ENCODE assay signal across 17 cellular contexts in genomic region chr1:180179162-180179957, GRCh38. TPM values are rescaled to one million over a fixed set of nuclear protein-coding genes. Genes with fewer than 3 reads are reported as not detected.
DNase-seq lines count a peak whose midpoint lies in the region; ATAC-seq and TF ChIP-seq lines count a peak whose summit lies in the region.
"Had no signal": no experiment of that assay in that cellular context is flagged by ENCODE, and none has a peak within 500 bp of the region (broad histone marks: within the 10 kb centered on the region; RNA-seq: fewer than 3 reads in every experiment).

No MANE protein-coding gene starts in this region.

- H3K36me3 ChIP-seq in breast epithelium (no peaks in the 10 kb centered on the region), KMS-11 (ENCODE audit: insufficient read depth) (no peaks in the 10 kb centered on the region), spleen (peaks cover 0 to 85% (median 26%) of the 10 kb centered on the region in 6 donors), GM23338 (ENCODE audit: insufficient read depth) (no peaks in the 10 kb centered on the region), H7 (replicated peaks; ENCODE audit: control insufficient read depth, insufficient read depth, low read length) (peaks cover 4% of the 10 kb centered on the region)

- H3F3A ChIP-seq in GM23338 (replicated peaks; ENCODE audit: low read depth), result no peaks in the 10 kb centered on the region; the same call in 1 of the 2 replicates

- H3K9me3 ChIP-seq in breast epithelium, result no peaks in the 10 kb centered on the region
- no peaks in the 10 kb centered on the region for H3K9me3 ChIP-seq in spleen
- H3K9me3 ChIP-seq: BLaER1 treated with 17β-estradiol and CSF1 and Interleukin-3, amounts not matched to agents 10 nM and 100 nM; SJSA1; testis; vagina had no signal

- H3K36me3 Mint-ChIP-seq in MCF 10A (ENCODE audit: insufficient read depth, unreplicated experiment) (peaks cover 22% of the 10 kb centered on the region), glutamatergic neuron (ENCODE audit: unreplicated experiment) (no peaks in the 10 kb centered on the region), GM23338 (ENCODE audit: low read depth) (peaks cover 3% of the 10 kb centered on the region; the same call in 2 of the 3 replicates)

- H2AFZ ChIP-seq in KMS-11 (ENCODE audit: low read depth) (no peak overlapping the region), GM23338 (no peak overlapping the region)

- no peaks in the 10 kb centered on the region for H3K79me2 ChIP-seq in KMS-11 (ENCODE audit: insufficient read depth, low read depth)
- H3K79me2 ChIP-seq in GM23338 (replicated peaks; ENCODE audit: insufficient read depth), result no peaks in the 10 kb centered on the region

- no peak for ATAC-seq in GM23338

- H3K4me3 Mint-ChIP-seq in MCF 10A (ENCODE audit: unreplicated experiment) (no peak overlapping the region), glutamatergic neuron (ENCODE audit: unreplicated experiment) (no peak overlapping the region), GM23338 (no peak overlapping the region)
- H3K4me3 Mint-ChIP-seq: dendritic cell treated with granulocyte-macrophage colony-stimulating factor and Interleukin-4, amounts not matched to agents 40 ng/mL and 50 ng/mL, for 4 days; stimulated activated naive B cell treated with anti-CD40 and anti-IgM and Interleukin-4, amounts not matched to agents 10 μg/mL and 1 μg/mL and 100 μg/mL, for 72 hours had no signal

- H3K4me1 Mint-ChIP-seq in MCF 10A (ENCODE audit: insufficient read depth, unreplicated experiment), result peaks cover 5% of the 10 kb centered on the region
- H3K4me1 Mint-ChIP-seq in glutamatergic neuron (ENCODE audit: low read depth, unreplicated experiment), result peaks cover 28% of the 10 kb centered on the region
- H3K4me1 Mint-ChIP-seq in GM23338, result peaks cover 5% of the 10 kb centered on the region

- H3K9me2 ChIP-seq in GM23338 (ENCODE audit: insufficient read depth), result no peaks in the 10 kb centered on the region

- DNase-seq in MCF 10A (ENCODE audit: unreplicated experiment) (no peak), breast epithelium (ENCODE audit: low spot score in 2 of 2) (no peak), glutamatergic neuron (peak; percentile 17), spleen (peak; percentile 48), GM23338 (ENCODE audit: low spot score) (no peak), GF-D8 (lab: John Stamatoyannopoulos, UW) (no peak), H7 (no peak)
- DNase-seq: NCI-H1436 treated with DMSO at 0.1 percent for 48 hours had no signal

- WGBS in spleen, 5 donors, result 83 to 92% (median 90%) methylated on average over 11 to 12 of the region's 12 CpGs

- H3K27me3 ChIP-seq in breast epithelium, result no peaks in the 10 kb centered on the region
- no peaks in the 10 kb centered on the region for H3K27me3 ChIP-seq in KMS-11 (ENCODE audit: insufficient read depth, low read depth)
- no peaks in the 10 kb centered on the region for H3K27me3 ChIP-seq in spleen (replicated peaks in 1 of 7)
- H3K27me3 ChIP-seq in GM23338 (ENCODE audit: insufficient read depth), result no peaks in the 10 kb centered on the region
- H3K27me3 ChIP-seq in H7 (ENCODE audit: control insufficient read depth, insufficient read depth, low read length), result no peaks in the 10 kb centered on the region
- H3K27me3 ChIP-seq: BLaER1 treated with 17β-estradiol and CSF1 and Interleukin-3, amounts not matched to agents 10 nM and 100 nM; SJSA1; testis; vagina had no signal

- no peak for TF ChIP-seq CTCF in MCF 10A (IDR thresholded peaks at IDR 0.05; ENCODE audit: unreplicated experiment)
- no peak for TF ChIP-seq CTCF in breast epithelium (IDR thresholded peaks at IDR 0.05)
- peak; percentile 66 for TF ChIP-seq CTCF in KMS-11 (conservative IDR thresholded peaks at IDR 0.05; ENCODE audit: low read depth, low read length)
- peak; percentile 34 for TF ChIP-seq CTCF in glutamatergic neuron (IDR thresholded peaks at IDR 0.05; ENCODE audit: partially characterized antibody, unreplicated experiment)
- TF ChIP-seq CTCF in spleen (IDR thresholded peaks at IDR 0.05 in 8 of 11, conservative IDR thresholded peaks at IDR 0.05 in 3 of 11), result peak in 6 of 11 experiments; percentile 33 to 65 (median 48)
- no peak for TF ChIP-seq CTCF in GM23338 (conservative IDR thresholded peaks at IDR 0.05; ENCODE audit: low read depth in 2 of 2)

- POLR2A ChIA-PET in MCF 10A (lab: Yijun Ruan, JAX), result interaction anchor here (0.6 to 1.5 kb wide), 5 partner anchors 24 to 303 kb away, joined by 3 to 8 read pairs (median 3); no protein-coding TSS in a partner anchor

- H3K4me3 ChIP-seq in breast epithelium (no peak overlapping the region), KMS-11 (IDR thresholded peaks at IDR 0.05; ENCODE audit: insufficient read depth, low read depth, low read length) (no peak overlapping the region), spleen (no peak overlapping the region), GM23338 (no peak overlapping the region), H7 (ENCODE audit: insufficient read depth, low read depth, low read length) (no peak overlapping the region)
- H3K4me3 ChIP-seq: BLaER1 treated with 17β-estradiol and CSF1 and Interleukin-3, amounts not matched to agents 10 nM and 100 nM; SJSA1; testis; vagina had no signal

- intact Hi-C loops in MCF 10A (cut with micrococcal nuclease) (loop anchor here (2.0 kb wide), 1 partner anchor 473 kb away; no protein-coding TSS in a partner anchor), breast epithelium (cut with DNase I; ENCODE audit: low total_unique reads) (no loop called here), spleen (cut with DNase I; ENCODE audit: low total_unique reads) (loop anchor here (10.0 kb wide), 1 partner anchor 475 kb away; no protein-coding TSS in a partner anchor)

- H3K9me3 Mint-ChIP-seq in MCF 10A (ENCODE audit: unreplicated experiment) (no peaks in the 10 kb centered on the region), glutamatergic neuron (ENCODE audit: unreplicated experiment) (peaks cover 4% of the 10 kb centered on the region), GM23338 (no peaks in the 10 kb centered on the region)
- H3K9me3 Mint-ChIP-seq: dendritic cell treated with granulocyte-macrophage colony-stimulating factor and Interleukin-4, amounts not matched to agents 40 ng/mL and 50 ng/mL, for 4 days; stimulated activated naive B cell treated with anti-CD40 and anti-IgM and Interleukin-4, amounts not matched to agents 10 μg/mL and 1 μg/mL and 100 μg/mL, for 72 hours had no signal

- H4K20me1 ChIP-seq in KMS-11 (ENCODE audit: insufficient read depth) (no peaks in the 10 kb centered on the region), GM23338 (replicated peaks; ENCODE audit: insufficient read depth) (no peaks in the 10 kb centered on the region; the same call in 1 of the 2 replicates)

- H3K4me2 ChIP-seq in KMS-11 (no peak overlapping the region), GM23338 (no peak overlapping the region)

- H3K27ac Mint-ChIP-seq in MCF 10A (ENCODE audit: low read depth, unreplicated experiment), result peak overlapping the region; percentile 60
- no peak overlapping the region for H3K27ac Mint-ChIP-seq in glutamatergic neuron (ENCODE audit: unreplicated experiment)
- H3K27ac Mint-ChIP-seq in GM23338, result no peak overlapping the region
- H3K27ac Mint-ChIP-seq: dendritic cell treated with granulocyte-macrophage colony-stimulating factor and Interleukin-4, amounts not matched to agents 40 ng/mL and 50 ng/mL, for 4 days; stimulated activated naive B cell treated with anti-CD40 and anti-IgM and Interleukin-4, amounts not matched to agents 10 μg/mL and 1 μg/mL and 100 μg/mL, for 72 hours had no signal

- CTCF ChIA-PET in MCF 10A (lab: Yijun Ruan, JAX), result interaction anchor here (0.5 to 8.9 kb wide), 93 partner anchors 10 to 1938 kb away, joined by 3 to 174 read pairs (median 4); no protein-coding TSS in a partner anchor

- no peak overlapping the region for H3K9ac ChIP-seq in KMS-11
- H3K9ac ChIP-seq: BLaER1 treated with 17β-estradiol and CSF1 and Interleukin-3, amounts not matched to agents 10 nM and 100 nM had no signal

- no TSS peak for BruUV-seq in MCF 10A (replicated peaks; lab: Mats Ljungman, UMichigan)

- TF ChIP-seq POLR2A in breast epithelium (IDR thresholded peaks at IDR 0.05), result no peak
- TF ChIP-seq POLR2A in spleen (IDR thresholded peaks at IDR 0.05), result no peak

- H3K27ac ChIP-seq in breast epithelium (no peak overlapping the region), KMS-11 (no peak overlapping the region), spleen (no peak overlapping the region), GM23338 (ENCODE audit: low read depth) (no peak overlapping the region)
- H3K27ac ChIP-seq: BLaER1 treated with 17β-estradiol and CSF1 and Interleukin-3, amounts not matched to agents 10 nM and 100 nM; SJSA1; testis; vagina had no signal

- H3K27me3 Mint-ChIP-seq in MCF 10A (ENCODE audit: insufficient read depth, unreplicated experiment) (no peaks in the 10 kb centered on the region), glutamatergic neuron (ENCODE audit: unreplicated experiment) (peaks cover 2% of the 10 kb centered on the region), GM23338 (ENCODE audit: insufficient read depth, low read depth, poor library complexity) (peaks cover 12% of the 10 kb centered on the region)
- H3K27me3 Mint-ChIP-seq: dendritic cell treated with granulocyte-macrophage colony-stimulating factor and Interleukin-4, amounts not matched to agents 40 ng/mL and 50 ng/mL, for 4 days; stimulated activated naive B cell treated with anti-CD40 and anti-IgM and Interleukin-4, amounts not matched to agents 10 μg/mL and 1 μg/mL and 100 μg/mL, for 72 hours had no signal

- H3K4me1 ChIP-seq in breast epithelium (no peaks in the 10 kb centered on the region), KMS-11 (ENCODE audit: low read depth, poor library complexity, severe bottlenecking) (no peaks in the 10 kb centered on the region), spleen (peaks cover 0 to 7% (median 2%) of the 10 kb centered on the region in 6 donors), GM23338 (ENCODE audit: insufficient read depth) (no peaks in the 10 kb centered on the region)
- H3K4me1 ChIP-seq: SJSA1 had no signal

TF ChIP-seq in GM23338, 12 proteins besides CTCF, POLR2A, EP300 and RAD21 (continues in another document):
- TF ChIP-seq NANOG (IDR thresholded peaks at IDR 0.05; ENCODE audit: borderline replicate concordance), result no peak
- TF ChIP-seq JUNB (IDR thresholded peaks at IDR 0.05; ENCODE audit: unreplicated experiment), result no peak

RNA-seq across cellular contexts. Expression of gene QSOX1, which starts 24.7 kb away (rescaled TPM):
- total RNA-seq in MCF 10A (2022), result 309 and 464 TPM in 2 replicates
- 10 to 100 TPM; 43.3 to 85.5 (median 67.5) TPM for total RNA-seq in breast epithelium
- 46.1 TPM for total RNA-seq in glutamatergic neuron (ENCODE audit: unreplicated experiment)
- total RNA-seq in spleen, result 10 to 100 TPM; 40.8 to 78.9 (median 69.0) TPM
- polyA plus RNA-seq in spleen, result 10 to 100 TPM; 35.2 to 54.9 (median 52.9) TPM
- 107 and 119 TPM in 2 replicates for total RNA-seq in GM23338 (2014; rRNA removed; shearing (Covaris generic))
- polyA plus RNA-seq in GM23338 (2016; fragmentation: Nextera tagmentation; extraction: Ambion mirVana), result 47.8 and 64.8 TPM in 2 replicates
- 133 and 136 TPM in 2 replicates for total RNA-seq in H7 (2014; rRNA removed; shearing (Covaris generic))

RNA-seq across cellular contexts. Expression of gene LHX4, which starts 50.7 kb away (rescaled TPM):
- total RNA-seq in MCF 10A (2022) (0.07 TPM in 1 of 2 replicates, not detected in the other), breast epithelium (not detected), glutamatergic neuron (ENCODE audit: unreplicated experiment) (2.1 TPM), spleen (1 to 10 TPM in 1 of 7 donors, under 1 TPM in 1, not detected in 5; 0.68 to 2.0 TPM)
- polyA plus RNA-seq in spleen (under 1 TPM; 0.02 to 0.03 (median 0.02) TPM), GM23338 (2016; fragmentation: Nextera tagmentation; extraction: Ambion mirVana) (1.2 and 1.4 TPM in 2 replicates)
- total RNA-seq in GM23338 (2014; rRNA removed; shearing (Covaris generic)), result 2.5 and 2.9 TPM in 2 replicates
- total RNA-seq in H7 (2014; rRNA removed; shearing (Covaris generic)), result 1.1 and 2.7 TPM in 2 replicates
- total RNA-seq: endothelial cell of umbilical vein, osteoblast had no signal
- polyA plus RNA-seq: endothelial cell of umbilical vein had no signal

Comparison
In these comparisons a context has a peak if more than half of its experiments do, and no peak if none do; other contexts are left out.
1. DNase-seq: peak in glutamatergic neuron (single experiment) and spleen (single experiment); none in MCF 10A (single experiment), breast epithelium (0 of 2), GM23338 (single experiment), GF-D8 (single experiment) and H7 (single experiment).
2. CTCF ChIP-seq: peak in KMS-11 (single experiment), glutamatergic neuron (single experiment) and spleen (6 of 11); none in MCF 10A (single experiment), breast epithelium (0 of 3) and GM23338 (0 of 2).